9 cellular contexts compared by ENCODE assay signal in the genomic region with DNA sequence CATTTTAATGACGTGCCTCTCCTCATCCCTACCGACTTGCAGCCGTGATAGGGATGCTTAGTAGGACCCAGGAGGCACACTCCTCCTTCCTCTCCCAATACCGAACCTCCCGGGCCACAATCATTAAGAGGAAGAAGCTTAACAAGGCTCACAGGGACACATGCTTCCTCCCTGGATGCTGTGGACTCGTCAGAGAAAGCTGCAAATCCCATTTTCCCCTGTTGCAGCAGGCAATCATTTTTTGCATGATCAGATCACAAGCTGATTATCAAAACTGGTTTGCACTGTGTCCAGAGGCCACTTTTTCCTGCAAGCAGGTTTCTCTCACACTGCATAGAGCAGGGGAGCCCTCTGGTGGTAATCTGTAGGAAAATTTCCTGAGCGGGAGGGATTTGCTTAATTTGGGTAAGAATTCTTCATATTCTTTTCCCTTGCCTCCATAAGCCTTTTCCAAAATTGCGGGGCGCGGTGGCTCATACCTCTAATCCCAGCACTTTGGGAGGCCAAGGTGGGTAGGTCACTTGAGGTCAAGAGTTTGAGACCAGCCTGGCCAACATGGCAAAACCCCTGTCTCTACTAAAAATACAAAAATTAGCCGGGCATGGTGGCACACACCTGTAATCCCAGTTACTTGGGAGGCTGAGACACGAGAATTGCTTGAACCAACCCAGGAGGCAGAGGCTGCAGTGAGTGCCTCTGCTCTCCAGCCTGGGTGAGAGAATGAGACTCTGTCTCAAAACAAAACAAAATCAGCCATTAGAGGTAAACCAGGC. TPM values are rescaled to one million over a fixed set of nuclear protein-coding genes. Genes with fewer than 3 reads are reported as not detected.
DNase-seq lines count a peak whose midpoint lies in the region; ATAC-seq, FAIRE-seq and TF ChIP-seq lines count a peak whose summit lies in the region.
"Had no signal": no experiment of that assay in that cellular context is flagged by ENCODE, and none has a peak within 500 bp of the region (broad histone marks: within the 10 kb centered on the region; RNA-seq: fewer than 3 reads in every experiment).

No MANE protein-coding gene starts in this region.

- 39 to 45% methylated on average over 12 of the region's 12 CpGs for WGBS in pancreas, 2 donors

- H3K9me3 ChIP-seq in HUES48 (ENCODE audit: control insufficient read depth, insufficient read depth, low read length) (no peaks in the 10 kb centered on the region), OCI-LY7 (ENCODE audit: low read length) (no peaks in the 10 kb centered on the region), pancreas (peaks cover 0 to 3% (median 0%) of the 10 kb centered on the region in 4 donors)

- H3K27ac ChIP-seq in HUES48 (ENCODE audit: low read depth, low read length) (no peak overlapping the region), OCI-LY7 (ENCODE audit: low read depth, low read length, poor library complexity, severe bottlenecking) (no peak overlapping the region), pancreas (no peak overlapping the region)

- no peaks in the 10 kb centered on the region for H3K36me3 Mint-ChIP-seq in activated naive CD8-positive, alpha-beta T cell treated with anti-CD3 and anti-CD28 coated beads, Interleukin-2, amount 50 U/mL, for 24 hours (ENCODE audit: low read depth)
- H3K36me3 Mint-ChIP-seq: natural killer cell treated with Interleukin-12 subunit alpha and Interleukin-12 subunit beta and Interleukin-15 and Interleukin-18, amount 100 ng/mL, for 72 hours had no signal

- no peak for ATAC-seq in activated naive CD8-positive, alpha-beta T cell treated with anti-CD3 and anti-CD28 coated beads, Interleukin-2, amount 50 U/mL, for 24 hours
- peak; percentile 94 for ATAC-seq in Right ventricle myocardium superior (ENCODE audit: poor library complexity)
- ATAC-seq in pancreas, result peak; percentile 72 to 90 (median 90)
- no peak for ATAC-seq in HG02623 (IDR thresholded peaks at IDR 0.05; ENCODE audit: unreplicated experiment)

- H3K4me3 ChIP-seq in HUES48 (ENCODE audit: low read depth, low read length) (peak overlapping the region; percentile 69), OCI-LY7 (ENCODE audit: low read depth, low read length, poor library complexity, severe bottlenecking) (no peak overlapping the region), pancreas (no peak overlapping the region)

- CTCF ChIA-PET in OCI-LY7 (lab: Charles Lee; ENCODE audit: unreplicated experiment), result no interaction called here

- H3K27me3 ChIP-seq in HUES48 (ENCODE audit: control insufficient read depth, insufficient read depth, low read length) (no peaks in the 10 kb centered on the region), pancreas (no peaks in the 10 kb centered on the region)

- intact Hi-C loops in OCI-LY7 (cut with micrococcal nuclease; ENCODE audit: unreplicated experiment), result loop anchor here (5.0 to 10.0 kb wide), 2 partner anchors 34 to 271 kb away; no protein-coding TSS in a partner anchor
- intact Hi-C loops in Right ventricle myocardium superior (cut with DNase I), result loop anchor here (5.0 to 10.0 kb wide), 3 partner anchors 201 to 401 kb away; partner anchors contain the start of gene CBLL1
- intact Hi-C loops in pancreas (cut with DNase I), result no loop called here

- no peak overlapping the region for H3K4me3 Mint-ChIP-seq in activated naive CD8-positive, alpha-beta T cell treated with anti-CD3 and anti-CD28 coated beads, Interleukin-2, amount 50 U/mL, for 24 hours
- H3K4me3 Mint-ChIP-seq: natural killer cell treated with Interleukin-12 subunit alpha and Interleukin-12 subunit beta and Interleukin-15 and Interleukin-18, amount 100 ng/mL, for 72 hours had no signal

- H3K36me3 ChIP-seq in HUES48 (ENCODE audit: control insufficient read depth, insufficient read depth, low read length), result no peaks in the 10 kb centered on the region
- no peaks in the 10 kb centered on the region for H3K36me3 ChIP-seq in OCI-LY7 (ENCODE audit: insufficient read depth, low read length)
- no peaks in the 10 kb centered on the region for H3K36me3 ChIP-seq in pancreas

- H3K9me3 Mint-ChIP-seq in activated naive CD8-positive, alpha-beta T cell treated with anti-CD3 and anti-CD28 coated beads, Interleukin-2, amount 50 U/mL, for 24 hours, result no peaks in the 10 kb centered on the region
- H3K9me3 Mint-ChIP-seq: natural killer cell treated with Interleukin-12 subunit alpha and Interleukin-12 subunit beta and Interleukin-15 and Interleukin-18, amount 100 ng/mL, for 72 hours had no signal

- H3K4me1 ChIP-seq in HUES48 (ENCODE audit: control insufficient read depth, insufficient read depth, low read length) (peaks cover 5% of the 10 kb centered on the region; the same call in 1 of the 2 replicates), OCI-LY7 (ENCODE audit: insufficient read depth, low read length, poor library complexity, severe bottlenecking) (no peaks in the 10 kb centered on the region), pancreas (no peaks in the 10 kb centered on the region)

- no peaks in the 10 kb centered on the region for H3K79me2 ChIP-seq in OCI-LY7 (ENCODE audit: insufficient read depth, low read depth, low read length)

- no peak overlapping the region for H3K27ac Mint-ChIP-seq in activated naive CD8-positive, alpha-beta T cell treated with anti-CD3 and anti-CD28 coated beads, Interleukin-2, amount 50 U/mL, for 24 hours
- H3K27ac Mint-ChIP-seq: natural killer cell treated with Interleukin-12 subunit alpha and Interleukin-12 subunit beta and Interleukin-15 and Interleukin-18, amount 100 ng/mL, for 72 hours had no signal

- DNase-seq in DMS 273 (lab: John Stamatoyannopoulos, UW; ENCODE audit: unreplicated experiment), result peak; percentile 90
- DNase-seq in DMS 273 treated with DMSO at 0.1 percent for 48 hours (lab: John Stamatoyannopoulos, UW), result no peak
- peak; percentile 60 for DNase-seq in OCI-LY7 (ENCODE audit: low spot score)
- DNase-seq in activated naive CD8-positive, alpha-beta T cell treated with anti-CD3 and anti-CD28 coated beads, Interleukin-2, amount 50 U/mL, for 24 hours, result peak; percentile 62
- DNase-seq in Right ventricle myocardium superior, result no peak
- peak in 4 of 6 donors; percentile 14 to 69 (median 32) for DNase-seq in pancreas

- H3K27me3 Mint-ChIP-seq in activated naive CD8-positive, alpha-beta T cell treated with anti-CD3 and anti-CD28 coated beads, Interleukin-2, amount 50 U/mL, for 24 hours, result no peaks in the 10 kb centered on the region

- no peaks in the 10 kb centered on the region for H4K20me1 ChIP-seq in OCI-LY7 (ENCODE audit: insufficient read depth, low read length)

- no TSS peak for BruUV-seq in OCI-LY7 (replicated peaks; lab: Mats Ljungman, UMichigan)

- H2AFZ ChIP-seq in OCI-LY7 (ENCODE audit: low read length), result no peak overlapping the region; the same call in 1 of the 2 replicates

- POLR2A ChIA-PET in OCI-LY7 (lab: Charles Lee), result interaction anchor here (1.1 kb wide), 1 partner anchor 33 kb away, joined by 3 read pairs; no protein-coding TSS in a partner anchor

- H3K9ac ChIP-seq in HUES48 (ENCODE audit: low read depth, low read length), result peak overlapping the region; percentile 59

- 0 out of 2 replicates have a peak overlapping the region, but pooled peaks have one; percentile 40 for H3K4me2 ChIP-seq in OCI-LY7 (ENCODE audit: low read length)

- peak; percentile 85 for TF ChIP-seq CTCF in OCI-LY7 (conservative IDR thresholded peaks at IDR 0.05; ENCODE audit: low read length)
- TF ChIP-seq CTCF in pancreas (IDR thresholded peaks at IDR 0.05), result peak; percentile 39 to 76 (median 64)

- FAIRE-seq in pancreas (lab: Jason Lieb, UNC), result no peak

- no peaks in the 10 kb centered on the region for H3K4me1 Mint-ChIP-seq in activated naive CD8-positive, alpha-beta T cell treated with anti-CD3 and anti-CD28 coated beads, Interleukin-2, amount 50 U/mL, for 24 hours

- no peaks in the 10 kb centered on the region for H3K9me2 ChIP-seq in OCI-LY7 (ENCODE audit: insufficient read depth, low read length)

RNA-seq across cellular contexts. Expression of gene LAMB4, which starts 16.1 kb away (rescaled TPM):
- total RNA-seq in OCI-LY7 (2014; rRNA removed; shearing (Covaris generic)), result not detected in 2 replicates
- total RNA-seq in OCI-LY7 (2022) (not detected in 2 replicates), Right ventricle myocardium superior (0.30 TPM), pancreas (under 1 TPM; 0.22 to 0.78 (median 0.50) TPM)
- polyA plus RNA-seq in pancreas, result under 1 TPM; 0.40 to 0.72 TPM
- total RNA-seq: natural killer cell treated with Interleukin-12 subunit alpha and Interleukin-12 subunit beta and Interleukin-15 and Interleukin-18, amount 100 ng/mL, for 72 hours had no signal

Comparison
In these comparisons a context has a peak if more than half of its experiments do, and no peak if none do; other contexts are left out.
1. DNase-seq: peak in DMS 273 (single experiment), OCI-LY7 (single experiment), activated naive CD8-positive, alpha-beta T cell treated with anti-CD3 and anti-CD28 coated beads, Interleukin-2, amount 50 U/mL, for 24 hours (single experiment) and pancreas (4 of 6); none in DMS 273 treated with DMSO at 0.1 percent for 48 hours (single experiment) and Right ventricle myocardium superior (single experiment).
2. ATAC-seq: peak in Right ventricle myocardium superior (single experiment) and pancreas (4 of 4); none in activated naive CD8-positive, alpha-beta T cell treated with anti-CD3 and anti-CD28 coated beads, Interleukin-2, amount 50 U/mL, for 24 hours (single experiment) and HG02623 (single experiment).
3. intact Hi-C loops: an anchor here in OCI-LY7 (5.0 to 10.0 kb wide) and Right ventricle myocardium superior (5.0 to 10.0 kb wide); none called in pancreas.